In genomic region chr5:179821298-179822058, GRCh38 we compare ENCODE assay signal across 1 cellular context.
A peak's percentile ranks its signal among the peaks of the same experiment; 100 is the strongest.
TF ChIP-seq lines count a peak whose summit lies in the region.

No MANE protein-coding gene starts in this region.

TF ChIP-seq in GM12878, 131 proteins besides CTCF, POLR2A, EP300 and RAD21 (continued from another document and continues in another):
- TF ChIP-seq IRF3 (IDR thresholded peaks at IDR 0.05) (no peak), HCFC1 (IDR thresholded peaks at IDR 0.05; ENCODE audit: low read length) (no peak), SMARCA5 (IDR thresholded peaks at IDR 0.05) (0 out of 2 replicates have a peak, but pooled peaks have one; percentile 1), CREM (IDR thresholded peaks at IDR 0.05; ENCODE audit: low read depth) (no peak; the same call in 1 of the 2 replicates), MEF2A (IDR thresholded peaks at IDR 0.05; ENCODE audit: insufficient read depth, low read depth, low read length) (no peak), ETV6 (conservative IDR thresholded peaks at IDR 0.05 in 1 of 2, IDR thresholded peaks at IDR 0.05 in 1 of 2; ENCODE audit: borderline replicate concordance in 1 of 2, low read depth in 1 of 2) (no peak), NR2C2 (IDR thresholded peaks at IDR 0.05; ENCODE audit: borderline replicate concordance, control insufficient read depth, insufficient read length, low read depth) (no peak), ZSCAN29 (IDR thresholded peaks at IDR 0.05) (no peak), ZNF207 (IDR thresholded peaks at IDR 0.05; ENCODE audit: borderline replicate concordance) (no peak), CBX5 (IDR thresholded peaks at IDR 0.05; ENCODE audit: low read depth) (no peak), SMAD1 (IDR thresholded peaks at IDR 0.05; ENCODE audit: low read depth, partially characterized antibody) (peak; percentile 53), CHD4 (IDR thresholded peaks at IDR 0.05) (no peak), JUNB (IDR thresholded peaks at IDR 0.05) (no peak), SMAD5 (IDR thresholded peaks at IDR 0.05; ENCODE audit: low read depth) (no peak), GABPA (IDR thresholded peaks at IDR 0.05; ENCODE audit: low read depth) (no peak), MTA2 (IDR thresholded peaks at IDR 0.05; ENCODE audit: low read depth) (no peak), USF2 (IDR thresholded peaks at IDR 0.05; ENCODE audit: borderline replicate concordance, low read depth, low read length) (no peak), ZNF24 (IDR thresholded peaks at IDR 0.05) (no peak), E2F8 (IDR thresholded peaks at IDR 0.05; ENCODE audit: low read depth, partially characterized antibody) (no peak), E4F1 (IDR thresholded peaks at IDR 0.05; ENCODE audit: borderline replicate concordance, partially characterized antibody) (no peak), NFXL1 (IDR thresholded peaks at IDR 0.05; ENCODE audit: borderline replicate concordance) (no peak), ZNF384 (IDR thresholded peaks at IDR 0.05; ENCODE audit: borderline replicate concordance, low read depth, low read length) (no peak), CBFB (IDR thresholded peaks at IDR 0.05; ENCODE audit: low read depth) (no peak), KAT2A (conservative IDR thresholded peaks at IDR 0.05; ENCODE audit: control insufficient read depth, low read depth, low read length) (no peak), RELB (IDR thresholded peaks at IDR 0.05; ENCODE audit: low read depth) (no peak), MXI1 (IDR thresholded peaks at IDR 0.05; ENCODE audit: low read depth, low read length) (peak; percentile 58; the same call in 1 of the 2 replicates), BMI1 (IDR thresholded peaks at IDR 0.05; ENCODE audit: borderline replicate concordance) (no peak), CHD2 (IDR thresholded peaks at IDR 0.05; ENCODE audit: borderline replicate concordance, low read depth, low read length) (peak; percentile 62), PBX3 (IDR thresholded peaks at IDR 0.05; ENCODE audit: insufficient replicate concordance, low read depth, low read length) (no peak), NRF1 (conservative IDR thresholded peaks at IDR 0.05; ENCODE audit: low read depth, low read length) (no peak), IKZF1 (conservative IDR thresholded peaks at IDR 0.05) (no peak), SPI1 (IDR thresholded peaks at IDR 0.05; ENCODE audit: borderline replicate concordance, insufficient read depth, low read depth, low read length) (no peak), ZNF687 (IDR thresholded peaks at IDR 0.05) (no peak), YY1 (IDR thresholded peaks at IDR 0.05; ENCODE audit: low read depth, low read length) (peak; percentile 32; the same call in 1 of the 2 replicates), POLR2AphosphoS2 (IDR thresholded peaks at IDR 0.05; ENCODE audit: low read depth, low read length) (peak; percentile 88; the same call in 1 of the 2 replicates), BRCA1 (IDR thresholded peaks at IDR 0.05; ENCODE audit: low read depth, low read length) (no peak; the same call in 1 of the 2 replicates), CHD1 (IDR thresholded peaks at IDR 0.05; ENCODE audit: low read depth, low read length) (no peak), RB1 (IDR thresholded peaks at IDR 0.05; ENCODE audit: borderline replicate concordance) (no peak), LARP7 (IDR thresholded peaks at IDR 0.05) (peak; percentile 56; the same call in 1 of the 2 replicates), ASH2L (IDR thresholded peaks at IDR 0.05; ENCODE audit: borderline replicate concordance, low read depth) (no peak), ZBTB4 (CRISPR knock-in tag; IDR thresholded peaks at IDR 0.05) (no peak), ATF3 (IDR thresholded peaks at IDR 0.05; ENCODE audit: borderline replicate concordance, extremely low read depth, low read depth, low read length) (no peak), NKRF (conservative IDR thresholded peaks at IDR 0.05) (peak; percentile 56)
